In the genomic region with DNA sequence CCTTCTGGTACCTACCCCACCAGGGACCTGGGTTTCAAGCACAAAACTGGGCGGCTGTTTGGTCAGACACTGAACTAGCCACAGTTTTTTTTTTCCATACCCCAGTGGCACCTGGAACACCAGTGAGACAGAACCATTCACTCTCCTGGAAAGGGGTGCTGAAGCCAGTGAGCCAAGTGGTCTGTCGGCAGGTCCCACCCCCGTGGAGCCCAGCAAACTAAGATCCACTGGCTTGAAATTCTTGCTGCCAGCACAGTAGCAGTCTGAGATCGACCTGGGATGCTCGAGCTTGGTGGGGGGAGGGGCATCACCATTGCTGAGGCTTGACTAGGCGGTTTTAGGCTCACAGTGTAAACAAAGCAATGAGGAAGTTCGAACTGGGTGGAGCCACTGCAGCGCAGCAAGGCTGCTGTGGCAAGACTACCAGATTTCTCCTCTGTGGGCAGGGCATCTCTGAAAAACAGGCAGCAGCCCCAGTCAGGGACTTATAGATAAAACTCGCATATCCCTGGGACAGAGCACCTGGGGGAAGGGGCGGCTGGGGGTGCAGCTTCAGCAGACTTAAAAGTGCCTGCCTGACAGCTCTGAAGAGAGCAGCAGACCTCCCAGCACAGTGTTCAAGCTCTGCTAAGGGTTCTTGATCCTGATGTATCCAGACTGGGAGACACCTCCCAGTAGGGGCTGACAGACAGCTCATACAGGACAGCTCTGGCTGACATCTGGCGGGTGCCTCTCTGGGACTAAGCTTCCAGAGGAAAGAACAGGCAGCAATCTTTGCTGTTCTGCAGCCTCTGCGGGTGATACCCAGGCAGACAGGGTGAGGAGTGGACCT, we compare ENCODE assay signal across 1 cellular context.
A peak's percentile ranks its signal among the peaks of the same experiment; 100 is the strongest.
TF ChIP-seq lines count a peak whose summit lies in the region.

No MANE protein-coding gene starts in this region.

TF ChIP-seq in K562, 482 proteins besides CTCF, POLR2A, EP300 and RAD21 (continued from another document and continues in another):
- TF ChIP-seq, protein P1, sequence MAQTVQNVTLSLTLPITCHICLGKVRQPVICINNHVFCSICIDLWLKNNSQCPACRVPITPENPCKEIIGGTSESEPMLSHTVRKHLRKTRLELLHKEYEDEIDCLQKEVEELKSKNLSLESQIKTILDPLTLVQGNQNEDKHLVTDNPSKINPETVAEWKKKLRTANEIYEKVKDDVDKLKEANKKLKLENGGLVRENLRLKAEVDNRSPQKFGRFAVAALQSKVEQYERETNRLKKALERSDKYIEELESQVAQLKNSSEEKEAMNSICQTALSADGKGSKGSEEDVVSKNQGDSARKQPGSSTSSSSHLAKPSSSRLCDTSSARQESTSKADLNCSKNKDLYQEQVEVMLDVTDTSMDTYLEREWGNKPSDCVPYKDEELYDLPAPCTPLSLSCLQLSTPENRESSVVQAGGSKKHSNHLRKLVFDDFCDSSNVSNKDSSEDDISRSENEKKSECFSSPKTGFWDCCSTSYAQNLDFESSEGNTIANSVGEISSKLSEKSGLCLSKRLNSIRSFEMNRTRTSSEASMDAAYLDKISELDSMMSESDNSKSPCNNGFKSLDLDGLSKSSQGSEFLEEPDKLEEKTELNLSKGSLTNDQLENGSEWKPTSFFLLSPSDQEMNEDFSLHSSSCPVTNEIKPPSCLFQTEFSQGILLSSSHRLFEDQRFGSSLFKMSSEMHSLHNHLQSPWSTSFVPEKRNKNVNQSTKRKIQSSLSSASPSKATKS (CRISPR knock-in tag; IDR thresholded peaks at IDR 0.05) = no peak
- TF ChIP-seq ZNF431 (CRISPR knock-in tag; IDR thresholded peaks at IDR 0.05) = no peak
- TF ChIP-seq, protein P2, sequence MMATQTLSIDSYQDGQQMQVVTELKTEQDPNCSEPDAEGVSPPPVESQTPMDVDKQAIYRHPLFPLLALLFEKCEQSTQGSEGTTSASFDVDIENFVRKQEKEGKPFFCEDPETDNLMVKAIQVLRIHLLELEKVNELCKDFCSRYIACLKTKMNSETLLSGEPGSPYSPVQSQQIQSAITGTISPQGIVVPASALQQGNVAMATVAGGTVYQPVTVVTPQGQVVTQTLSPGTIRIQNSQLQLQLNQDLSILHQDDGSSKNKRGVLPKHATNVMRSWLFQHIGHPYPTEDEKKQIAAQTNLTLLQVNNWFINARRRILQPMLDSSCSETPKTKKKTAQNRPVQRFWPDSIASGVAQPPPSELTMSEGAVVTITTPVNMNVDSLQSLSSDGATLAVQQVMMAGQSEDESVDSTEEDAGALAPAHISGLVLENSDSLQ (IDR thresholded peaks at IDR 0.05) = peak; percentile 73
- no peak for TF ChIP-seq RB1 (IDR thresholded peaks at IDR 0.05; ENCODE audit: low read depth)
- TF ChIP-seq ZBTB1 (CRISPR knock-in tag; IDR thresholded peaks at IDR 0.05; ENCODE audit: borderline replicate concordance, low read depth) = no peak
- no peak for TF ChIP-seq SIN3A (IDR thresholded peaks at IDR 0.05; ENCODE audit: borderline replicate concordance in 2 of 2, control insufficient read depth in 1 of 2, low read depth in 2 of 2, low read length in 2 of 2)
- TF ChIP-seq FOXK1 (CRISPR knock-in tag; IDR thresholded peaks at IDR 0.05; ENCODE audit: borderline replicate concordance) = 0 out of 2 replicates have a peak, but pooled peaks have one; percentile 42
- TF ChIP-seq ZNF696 (CRISPR knock-in tag; conservative IDR thresholded peaks at IDR 0.05) = no peak
- TF ChIP-seq, protein P3, sequence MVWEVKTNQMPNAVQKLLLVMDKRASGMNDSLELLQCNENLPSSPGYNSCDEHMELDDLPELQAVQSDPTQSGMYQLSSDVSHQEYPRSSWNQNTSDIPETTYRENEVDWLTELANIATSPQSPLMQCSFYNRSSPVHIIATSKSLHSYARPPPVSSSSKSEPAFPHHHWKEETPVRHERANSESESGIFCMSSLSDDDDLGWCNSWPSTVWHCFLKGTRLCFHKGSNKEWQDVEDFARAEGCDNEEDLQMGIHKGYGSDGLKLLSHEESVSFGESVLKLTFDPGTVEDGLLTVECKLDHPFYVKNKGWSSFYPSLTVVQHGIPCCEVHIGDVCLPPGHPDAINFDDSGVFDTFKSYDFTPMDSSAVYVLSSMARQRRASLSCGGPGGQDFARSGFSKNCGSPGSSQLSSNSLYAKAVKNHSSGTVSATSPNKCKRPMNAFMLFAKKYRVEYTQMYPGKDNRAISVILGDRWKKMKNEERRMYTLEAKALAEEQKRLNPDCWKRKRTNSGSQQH (CRISPR knock-in tag; IDR thresholded peaks at IDR 0.05) = no peak
- no peak for TF ChIP-seq ZKSCAN3 (CRISPR knock-in tag; IDR thresholded peaks at IDR 0.05)
- TF ChIP-seq ZNF507 (tag; conservative IDR thresholded peaks at IDR 0.05) = no peak
- TF ChIP-seq, protein P4, sequence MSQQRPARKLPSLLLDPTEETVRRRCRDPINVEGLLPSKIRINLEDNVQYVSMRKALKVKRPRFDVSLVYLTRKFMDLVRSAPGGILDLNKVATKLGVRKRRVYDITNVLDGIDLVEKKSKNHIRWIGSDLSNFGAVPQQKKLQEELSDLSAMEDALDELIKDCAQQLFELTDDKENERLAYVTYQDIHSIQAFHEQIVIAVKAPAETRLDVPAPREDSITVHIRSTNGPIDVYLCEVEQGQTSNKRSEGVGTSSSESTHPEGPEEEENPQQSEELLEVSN (IDR thresholded peaks at IDR 0.05; ENCODE audit: borderline replicate concordance in 1 of 2, extremely low read depth in 1 of 2, insufficient read depth in 1 of 2, insufficient read length in 1 of 2, low read depth in 1 of 2, low read length in 1 of 2, poor library complexity in 1 of 2, severe bottlenecking in 1 of 2) = no peak
- TF ChIP-seq, protein P5, sequence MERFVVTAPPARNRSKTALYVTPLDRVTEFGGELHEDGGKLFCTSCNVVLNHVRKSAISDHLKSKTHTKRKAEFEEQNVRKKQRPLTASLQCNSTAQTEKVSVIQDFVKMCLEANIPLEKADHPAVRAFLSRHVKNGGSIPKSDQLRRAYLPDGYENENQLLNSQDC (CRISPR knock-in tag; IDR thresholded peaks at IDR 0.05) = no peak
- TF ChIP-seq, protein P6, sequence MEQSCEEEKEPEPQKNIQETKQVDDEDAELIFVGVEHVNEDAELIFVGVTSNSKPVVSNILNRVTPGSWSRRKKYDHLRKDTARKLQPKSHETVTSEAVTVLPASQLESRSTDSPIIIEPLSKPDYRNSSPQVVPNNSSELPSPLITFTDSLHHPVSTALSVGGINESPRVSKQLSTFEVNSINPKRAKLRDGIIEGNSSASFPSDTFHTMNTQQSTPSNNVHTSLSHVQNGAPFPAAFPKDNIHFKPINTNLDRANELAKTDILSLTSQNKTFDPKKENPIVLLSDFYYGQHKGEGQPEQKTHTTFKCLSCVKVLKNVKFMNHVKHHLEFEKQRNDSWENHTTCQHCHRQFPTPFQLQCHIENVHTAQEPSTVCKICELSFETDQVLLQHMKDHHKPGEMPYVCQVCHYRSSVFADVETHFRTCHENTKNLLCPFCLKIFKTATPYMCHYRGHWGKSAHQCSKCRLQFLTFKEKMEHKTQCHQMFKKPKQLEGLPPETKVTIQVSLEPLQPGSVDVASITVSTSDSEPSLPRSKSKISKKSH (CRISPR knock-in tag; IDR thresholded peaks at IDR 0.05) = no peak
- TF ChIP-seq, protein P7, sequence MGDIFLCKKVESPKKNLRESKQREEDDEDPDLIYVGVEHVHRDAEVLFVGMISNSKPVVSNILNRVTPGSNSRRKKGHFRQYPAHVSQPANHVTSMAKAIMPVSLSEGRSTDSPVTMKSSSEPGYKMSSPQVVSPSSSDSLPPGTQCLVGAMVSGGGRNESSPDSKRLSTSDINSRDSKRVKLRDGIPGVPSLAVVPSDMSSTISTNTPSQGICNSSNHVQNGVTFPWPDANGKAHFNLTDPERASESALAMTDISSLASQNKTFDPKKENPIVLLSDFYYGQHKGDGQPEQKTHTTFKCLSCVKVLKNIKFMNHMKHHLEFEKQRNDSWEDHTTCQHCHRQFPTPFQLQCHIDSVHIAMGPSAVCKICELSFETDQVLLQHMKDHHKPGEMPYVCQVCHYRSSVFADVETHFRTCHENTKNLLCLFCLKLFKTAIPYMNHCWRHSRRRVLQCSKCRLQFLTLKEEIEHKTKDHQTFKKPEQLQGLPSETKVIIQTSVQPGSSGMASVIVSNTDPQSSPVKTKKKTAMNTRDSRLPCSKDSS (IDR thresholded peaks at IDR 0.05; ENCODE audit: low read depth, partially characterized antibody) = no peak
- TF ChIP-seq, protein P8, sequence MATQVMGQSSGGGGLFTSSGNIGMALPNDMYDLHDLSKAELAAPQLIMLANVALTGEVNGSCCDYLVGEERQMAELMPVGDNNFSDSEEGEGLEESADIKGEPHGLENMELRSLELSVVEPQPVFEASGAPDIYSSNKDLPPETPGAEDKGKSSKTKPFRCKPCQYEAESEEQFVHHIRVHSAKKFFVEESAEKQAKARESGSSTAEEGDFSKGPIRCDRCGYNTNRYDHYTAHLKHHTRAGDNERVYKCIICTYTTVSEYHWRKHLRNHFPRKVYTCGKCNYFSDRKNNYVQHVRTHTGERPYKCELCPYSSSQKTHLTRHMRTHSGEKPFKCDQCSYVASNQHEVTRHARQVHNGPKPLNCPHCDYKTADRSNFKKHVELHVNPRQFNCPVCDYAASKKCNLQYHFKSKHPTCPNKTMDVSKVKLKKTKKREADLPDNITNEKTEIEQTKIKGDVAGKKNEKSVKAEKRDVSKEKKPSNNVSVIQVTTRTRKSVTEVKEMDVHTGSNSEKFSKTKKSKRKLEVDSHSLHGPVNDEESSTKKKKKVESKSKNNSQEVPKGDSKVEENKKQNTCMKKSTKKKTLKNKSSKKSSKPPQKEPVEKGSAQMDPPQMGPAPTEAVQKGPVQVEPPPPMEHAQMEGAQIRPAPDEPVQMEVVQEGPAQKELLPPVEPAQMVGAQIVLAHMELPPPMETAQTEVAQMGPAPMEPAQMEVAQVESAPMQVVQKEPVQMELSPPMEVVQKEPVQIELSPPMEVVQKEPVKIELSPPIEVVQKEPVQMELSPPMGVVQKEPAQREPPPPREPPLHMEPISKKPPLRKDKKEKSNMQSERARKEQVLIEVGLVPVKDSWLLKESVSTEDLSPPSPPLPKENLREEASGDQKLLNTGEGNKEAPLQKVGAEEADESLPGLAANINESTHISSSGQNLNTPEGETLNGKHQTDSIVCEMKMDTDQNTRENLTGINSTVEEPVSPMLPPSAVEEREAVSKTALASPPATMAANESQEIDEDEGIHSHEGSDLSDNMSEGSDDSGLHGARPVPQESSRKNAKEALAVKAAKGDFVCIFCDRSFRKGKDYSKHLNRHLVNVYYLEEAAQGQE (CRISPR knock-in tag; IDR thresholded peaks at IDR 0.05; ENCODE audit: low read depth) = no peak
- no peak for TF ChIP-seq RFX7 (CRISPR knock-in tag; IDR thresholded peaks at IDR 0.05)
- TF ChIP-seq, protein P9, sequence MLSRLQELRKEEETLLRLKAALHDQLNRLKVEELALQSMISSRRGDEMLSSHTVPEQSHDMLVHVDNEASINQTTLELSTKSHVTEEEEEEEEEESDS (CRISPR knock-in tag; IDR thresholded peaks at IDR 0.05) = no peak
- no peak for TF ChIP-seq NCOA2 (IDR thresholded peaks at IDR 0.05; ENCODE audit: partially characterized antibody in 2 of 2)
- TF ChIP-seq, protein P10, sequence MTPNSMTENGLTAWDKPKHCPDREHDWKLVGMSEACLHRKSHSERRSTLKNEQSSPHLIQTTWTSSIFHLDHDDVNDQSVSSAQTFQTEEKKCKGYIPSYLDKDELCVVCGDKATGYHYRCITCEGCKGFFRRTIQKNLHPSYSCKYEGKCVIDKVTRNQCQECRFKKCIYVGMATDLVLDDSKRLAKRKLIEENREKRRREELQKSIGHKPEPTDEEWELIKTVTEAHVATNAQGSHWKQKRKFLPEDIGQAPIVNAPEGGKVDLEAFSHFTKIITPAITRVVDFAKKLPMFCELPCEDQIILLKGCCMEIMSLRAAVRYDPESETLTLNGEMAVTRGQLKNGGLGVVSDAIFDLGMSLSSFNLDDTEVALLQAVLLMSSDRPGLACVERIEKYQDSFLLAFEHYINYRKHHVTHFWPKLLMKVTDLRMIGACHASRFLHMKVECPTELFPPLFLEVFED (CRISPR knock-in tag; conservative IDR thresholded peaks at IDR 0.05) = no peak
- TF ChIP-seq HMG20B (CRISPR knock-in tag; IDR thresholded peaks at IDR 0.05) = no peak
- no peak for TF ChIP-seq ZNF75A (CRISPR knock-in tag; IDR thresholded peaks at IDR 0.05)
- no peak for TF ChIP-seq SNIP1 (IDR thresholded peaks at IDR 0.05; ENCODE audit: low read depth)
- peak in 1 of 2 experiments; percentile 77; a peak in 2 of 4 replicates for TF ChIP-seq RCOR1 (IDR thresholded peaks at IDR 0.05; ENCODE audit: borderline replicate concordance in 1 of 2, low read depth in 2 of 2, low read length in 2 of 2)
- peak; percentile 50; the same call in 1 of the 2 replicates for TF ChIP-seq C11orf30 (IDR thresholded peaks at IDR 0.05; ENCODE audit: low read depth)
- TF ChIP-seq, protein P11, sequence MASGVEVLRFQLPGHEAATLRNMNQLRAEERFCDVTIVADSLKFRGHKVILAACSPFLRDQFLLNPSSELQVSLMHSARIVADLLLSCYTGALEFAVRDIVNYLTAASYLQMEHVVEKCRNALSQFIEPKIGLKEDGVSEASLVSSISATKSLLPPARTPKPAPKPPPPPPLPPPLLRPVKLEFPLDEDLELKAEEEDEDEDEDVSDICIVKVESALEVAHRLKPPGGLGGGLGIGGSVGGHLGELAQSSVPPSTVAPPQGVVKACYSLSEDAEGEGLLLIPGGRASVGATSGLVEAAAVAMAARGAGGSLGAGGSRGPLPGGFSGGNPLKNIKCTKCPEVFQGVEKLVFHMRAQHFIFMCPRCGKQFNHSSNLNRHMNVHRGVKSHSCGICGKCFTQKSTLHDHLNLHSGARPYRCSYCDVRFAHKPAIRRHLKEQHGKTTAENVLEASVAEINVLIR (CRISPR knock-in tag; IDR thresholded peaks at IDR 0.05) = no peak
- TF ChIP-seq, protein P12, sequence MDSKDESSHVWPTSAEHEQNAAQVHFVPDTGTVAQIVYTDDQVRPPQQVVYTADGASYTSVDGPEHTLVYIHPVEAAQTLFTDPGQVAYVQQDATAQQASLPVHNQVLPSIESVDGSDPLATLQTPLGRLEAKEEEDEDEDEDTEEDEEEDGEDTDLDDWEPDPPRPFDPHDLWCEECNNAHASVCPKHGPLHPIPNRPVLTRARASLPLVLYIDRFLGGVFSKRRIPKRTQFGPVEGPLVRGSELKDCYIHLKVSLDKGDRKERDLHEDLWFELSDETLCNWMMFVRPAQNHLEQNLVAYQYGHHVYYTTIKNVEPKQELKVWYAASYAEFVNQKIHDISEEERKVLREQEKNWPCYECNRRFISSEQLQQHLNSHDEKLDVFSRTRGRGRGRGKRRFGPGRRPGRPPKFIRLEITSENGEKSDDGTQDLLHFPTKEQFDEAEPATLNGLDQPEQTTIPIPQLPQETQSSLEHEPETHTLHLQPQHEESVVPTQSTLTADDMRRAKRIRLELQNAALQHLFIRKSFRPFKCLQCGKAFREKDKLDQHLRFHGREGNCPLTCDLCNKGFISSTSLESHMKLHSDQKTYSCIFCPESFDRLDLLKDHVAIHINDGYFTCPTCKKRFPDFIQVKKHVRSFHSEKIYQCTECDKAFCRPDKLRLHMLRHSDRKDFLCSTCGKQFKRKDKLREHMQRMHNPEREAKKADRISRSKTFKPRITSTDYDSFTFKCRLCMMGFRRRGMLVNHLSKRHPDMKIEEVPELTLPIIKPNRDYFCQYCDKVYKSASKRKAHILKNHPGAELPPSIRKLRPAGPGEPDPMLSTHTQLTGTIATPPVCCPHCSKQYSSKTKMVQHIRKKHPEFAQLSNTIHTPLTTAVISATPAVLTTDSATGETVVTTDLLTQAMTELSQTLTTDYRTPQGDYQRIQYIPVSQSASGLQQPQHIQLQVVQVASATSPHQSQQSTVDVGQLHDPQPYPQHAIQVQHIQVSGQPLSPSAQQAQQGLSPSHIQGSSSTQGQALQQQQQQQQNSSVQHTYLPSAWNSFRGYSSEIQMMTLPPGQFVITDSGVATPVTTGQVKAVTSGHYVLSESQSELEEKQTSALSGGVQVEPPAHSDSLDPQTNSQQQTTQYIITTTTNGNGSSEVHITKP (IDR thresholded peaks at IDR 0.05; ENCODE audit: partially characterized antibody) = peak; percentile 91
- peak; percentile 14; the same call in 1 of the 2 replicates for TF ChIP-seq ZNF766 (CRISPR knock-in tag; conservative IDR thresholded peaks at IDR 0.05)
- TF ChIP-seq, protein P13, sequence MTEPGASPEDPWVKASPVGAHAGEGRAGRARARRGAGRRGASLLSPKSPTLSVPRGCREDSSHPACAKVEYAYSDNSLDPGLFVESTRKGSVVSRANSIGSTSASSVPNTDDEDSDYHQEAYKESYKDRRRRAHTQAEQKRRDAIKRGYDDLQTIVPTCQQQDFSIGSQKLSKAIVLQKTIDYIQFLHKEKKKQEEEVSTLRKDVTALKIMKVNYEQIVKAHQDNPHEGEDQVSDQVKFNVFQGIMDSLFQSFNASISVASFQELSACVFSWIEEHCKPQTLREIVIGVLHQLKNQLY (CRISPR knock-in tag; conservative IDR thresholded peaks at IDR 0.05) = no peak
- no peak for TF ChIP-seq ZEB2 (IDR thresholded peaks at IDR 0.05)
